ENCODE assay signal across 19 cellular contexts in genomic region chr12:68221497-68221896, GRCh38. TPM values are rescaled to one million over a fixed set of nuclear protein-coding genes. Genes with fewer than 3 reads are reported as not detected.
"Had no signal": no experiment of that assay in that cellular context is flagged by ENCODE, and none has a peak within 500 bp of the region (broad histone marks: within the 10 kb centered on the region; RNA-seq: fewer than 3 reads in every experiment).

No MANE protein-coding gene starts in this region.

- H3K4me2 ChIP-seq: SK-N-SH had no signal

- H3K9ac ChIP-seq: SK-N-SH had no signal

- H3K4me3 ChIP-seq: MG63 had no signal

- FAIRE-seq: HTR-8/SVneo had no signal

- DNase-seq: Karpas-422, KG1, MG63, NCI-H1092, NCI-H1417 treated with DMSO at 0.1 percent for 48 hours, NCI-H1930, NCI-H2227 treated with DMSO at 0.1 percent for 48 hours, NCI-H526 treated with DMSO at 0.1 percent for 48 hours, NCI-H748 treated with DMSO at 0.1 percent for 48 hours, PC-3, SK-N-SH, SW 1271 had no signal

- H3K9me3 ChIP-seq: MG63, SK-N-SH had no signal

- ATAC-seq: Panc1, PC-3 had no signal

- H3K36me3 ChIP-seq: MG63 had no signal

- H3K27me3 ChIP-seq: MG63 had no signal

- H3K27ac ChIP-seq: HL-60, RWPE1 had no signal

RNA-seq across cellular contexts. Expression of gene IL26, which starts 4.1 kb away (rescaled TPM):
- total RNA-seq: NCI-H460, OCI-LY7, PC-3, SK-MEL-5 had no signal
- polyA plus RNA-seq: SK-N-SH had no signal

RNA-seq across cellular contexts. Expression of gene IL22, which starts 31.9 kb away (rescaled TPM):
- total RNA-seq: NCI-H460, OCI-LY7, PC-3, SK-MEL-5 had no signal
- polyA plus RNA-seq: SK-N-SH had no signal
